3 cellular contexts compared by ENCODE assay signal in the genomic region with DNA sequence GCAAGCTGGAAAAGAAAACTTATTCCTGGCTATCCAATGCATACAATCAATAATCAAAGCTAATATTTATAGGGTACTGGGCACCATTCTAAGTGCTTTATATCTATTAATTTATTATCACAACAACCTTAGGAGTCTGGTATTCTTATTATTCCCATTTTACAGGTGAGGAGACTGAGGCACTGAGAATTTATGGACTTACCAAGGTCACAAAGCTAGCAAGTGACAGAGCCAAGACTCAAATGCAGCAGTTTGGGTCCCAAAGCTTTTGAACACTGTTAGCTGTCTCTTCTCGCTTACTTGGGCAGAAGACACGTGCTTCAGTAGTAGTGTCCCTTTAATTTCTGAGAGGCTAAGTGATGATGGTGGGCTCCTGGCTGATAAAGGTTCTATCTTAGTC.
TF ChIP-seq lines count a peak whose summit lies in the region.

No MANE protein-coding gene starts in this region.

TF ChIP-seq in HepG2, 621 proteins besides CTCF, POLR2A, EP300 and RAD21:
- TF ChIP-seq ZNF724P (CRISPR knock-in tag; IDR thresholded peaks at IDR 0.05; ENCODE audit: borderline replicate concordance) (no peak), ZNF629 (CRISPR knock-in tag; conservative IDR thresholded peaks at IDR 0.05) (peak; percentile 71)

TF ChIP-seq in GM23338, 12 proteins besides CTCF, POLR2A, EP300 and RAD21 (continues in another document):
- TF ChIP-seq POLR2AphosphoS5 (IDR thresholded peaks at IDR 0.05; ENCODE audit: low read depth) (no peak), EZH2phosphoT487 (IDR thresholded peaks at IDR 0.05; ENCODE audit: unreplicated experiment) (no peak), EZH2 (IDR thresholded peaks at IDR 0.05; ENCODE audit: low read depth, unreplicated experiment) (no peak), ZNF331 (CRISPR knock-in tag; IDR thresholded peaks at IDR 0.05; ENCODE audit: low read depth) (no peak), JUNB (IDR thresholded peaks at IDR 0.05; ENCODE audit: unreplicated experiment) (no peak), NANOG (IDR thresholded peaks at IDR 0.05; ENCODE audit: borderline replicate concordance) (no peak), STAT1 (IDR thresholded peaks at IDR 0.05; ENCODE audit: unreplicated experiment) (no peak), CREB1 (CRISPR knock-in tag; IDR thresholded peaks at IDR 0.05; ENCODE audit: low read depth) (no peak)
- TF ChIP-seq, protein P1, sequence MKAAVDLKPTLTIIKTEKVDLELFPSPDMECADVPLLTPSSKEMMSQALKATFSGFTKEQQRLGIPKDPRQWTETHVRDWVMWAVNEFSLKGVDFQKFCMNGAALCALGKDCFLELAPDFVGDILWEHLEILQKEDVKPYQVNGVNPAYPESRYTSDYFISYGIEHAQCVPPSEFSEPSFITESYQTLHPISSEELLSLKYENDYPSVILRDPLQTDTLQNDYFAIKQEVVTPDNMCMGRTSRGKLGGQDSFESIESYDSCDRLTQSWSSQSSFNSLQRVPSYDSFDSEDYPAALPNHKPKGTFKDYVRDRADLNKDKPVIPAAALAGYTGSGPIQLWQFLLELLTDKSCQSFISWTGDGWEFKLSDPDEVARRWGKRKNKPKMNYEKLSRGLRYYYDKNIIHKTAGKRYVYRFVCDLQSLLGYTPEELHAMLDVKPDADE (IDR thresholded peaks at IDR 0.05), result no peak
- TF ChIP-seq, protein P2, sequence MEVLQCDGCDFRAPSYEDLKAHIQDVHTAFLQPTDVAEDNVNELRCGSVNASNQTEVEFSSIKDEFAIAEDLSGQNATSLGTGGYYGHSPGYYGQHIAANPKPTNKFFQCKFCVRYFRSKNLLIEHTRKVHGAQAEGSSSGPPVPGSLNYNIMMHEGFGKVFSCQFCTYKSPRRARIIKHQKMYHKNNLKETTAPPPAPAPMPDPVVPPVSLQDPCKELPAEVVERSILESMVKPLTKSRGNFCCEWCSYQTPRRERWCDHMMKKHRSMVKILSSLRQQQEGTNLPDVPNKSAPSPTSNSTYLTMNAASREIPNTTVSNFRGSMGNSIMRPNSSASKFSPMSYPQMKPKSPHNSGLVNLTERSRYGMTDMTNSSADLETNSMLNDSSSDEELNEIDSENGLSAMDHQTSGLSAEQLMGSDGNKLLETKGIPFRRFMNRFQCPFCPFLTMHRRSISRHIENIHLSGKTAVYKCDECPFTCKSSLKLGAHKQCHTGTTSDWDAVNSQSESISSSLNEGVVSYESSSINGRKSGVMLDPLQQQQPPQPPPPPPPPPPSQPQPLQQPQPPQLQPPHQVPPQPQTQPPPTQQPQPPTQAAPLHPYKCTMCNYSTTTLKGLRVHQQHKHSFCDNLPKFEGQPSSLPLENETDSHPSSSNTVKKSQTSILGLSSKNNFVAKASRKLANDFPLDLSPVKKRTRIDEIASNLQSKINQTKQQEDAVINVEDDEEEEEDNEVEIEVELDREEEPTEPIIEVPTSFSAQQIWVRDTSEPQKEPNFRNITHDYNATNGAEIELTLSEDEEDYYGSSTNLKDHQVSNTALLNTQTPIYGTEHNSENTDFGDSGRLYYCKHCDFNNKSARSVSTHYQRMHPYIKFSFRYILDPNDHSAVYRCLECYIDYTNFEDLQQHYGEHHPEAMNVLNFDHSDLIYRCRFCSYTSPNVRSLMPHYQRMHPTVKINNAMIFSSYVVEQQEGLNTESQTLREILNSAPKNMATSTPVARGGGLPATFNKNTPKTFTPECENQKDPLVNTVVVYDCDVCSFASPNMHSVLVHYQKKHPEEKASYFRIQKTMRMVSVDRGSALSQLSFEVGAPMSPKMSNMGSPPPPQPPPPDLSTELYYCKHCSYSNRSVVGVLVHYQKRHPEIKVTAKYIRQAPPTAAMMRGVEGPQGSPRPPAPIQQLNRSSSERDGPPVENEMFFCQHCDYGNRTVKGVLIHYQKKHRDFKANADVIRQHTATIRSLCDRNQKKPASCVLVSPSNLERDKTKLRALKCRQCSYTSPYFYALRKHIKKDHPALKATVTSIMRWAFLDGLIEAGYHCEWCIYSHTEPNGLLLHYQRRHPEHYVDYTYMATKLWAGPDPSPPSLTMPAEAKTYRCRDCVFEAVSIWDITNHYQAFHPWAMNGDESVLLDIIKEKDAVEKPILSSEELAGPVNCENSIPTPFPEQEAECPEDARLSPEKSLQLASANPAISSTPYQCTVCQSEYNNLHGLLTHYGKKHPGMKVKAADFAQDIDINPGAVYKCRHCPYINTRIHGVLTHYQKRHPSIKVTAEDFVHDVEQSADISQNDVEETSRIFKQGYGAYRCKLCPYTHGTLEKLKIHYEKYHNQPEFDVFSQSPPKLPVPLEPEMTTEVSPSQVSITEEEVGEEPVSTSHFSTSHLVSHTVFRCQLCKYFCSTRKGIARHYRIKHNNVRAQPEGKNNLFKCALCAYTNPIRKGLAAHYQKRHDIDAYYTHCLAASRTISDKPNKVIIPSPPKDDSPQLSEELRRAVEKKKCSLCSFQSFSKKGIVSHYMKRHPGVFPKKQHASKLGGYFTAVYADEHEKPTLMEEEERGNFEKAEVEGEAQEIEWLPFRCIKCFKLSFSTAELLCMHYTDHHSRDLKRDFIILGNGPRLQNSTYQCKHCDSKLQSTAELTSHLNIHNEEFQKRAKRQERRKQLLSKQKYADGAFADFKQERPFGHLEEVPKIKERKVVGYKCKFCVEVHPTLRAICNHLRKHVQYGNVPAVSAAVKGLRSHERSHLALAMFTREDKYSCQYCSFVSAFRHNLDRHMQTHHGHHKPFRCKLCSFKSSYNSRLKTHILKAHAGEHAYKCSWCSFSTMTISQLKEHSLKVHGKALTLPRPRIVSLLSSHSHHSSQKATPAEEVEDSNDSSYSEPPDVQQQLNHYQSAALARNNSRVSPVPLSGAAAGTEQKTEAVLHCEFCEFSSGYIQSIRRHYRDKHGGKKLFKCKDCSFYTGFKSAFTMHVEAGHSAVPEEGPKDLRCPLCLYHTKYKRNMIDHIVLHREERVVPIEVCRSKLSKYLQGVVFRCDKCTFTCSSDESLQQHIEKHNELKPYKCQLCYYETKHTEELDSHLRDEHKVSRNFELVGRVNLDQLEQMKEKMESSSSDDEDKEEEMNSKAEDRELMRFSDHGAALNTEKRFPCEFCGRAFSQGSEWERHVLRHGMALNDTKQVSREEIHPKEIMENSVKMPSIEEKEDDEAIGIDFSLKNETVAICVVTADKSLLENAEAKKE (CRISPR knock-in tag; IDR thresholded peaks at IDR 0.05), result no peak

TF ChIP-seq in K562, 482 proteins besides CTCF, POLR2A, EP300 and RAD21:
- peak; percentile 41; the same call in 1 of the 2 replicates for TF ChIP-seq BCOR (IDR thresholded peaks at IDR 0.05)
- peak; percentile 88 for TF ChIP-seq RBM25 (IDR thresholded peaks at IDR 0.05; ENCODE audit: low read depth, low read length, severe bottlenecking)
- TF ChIP-seq, protein P3, sequence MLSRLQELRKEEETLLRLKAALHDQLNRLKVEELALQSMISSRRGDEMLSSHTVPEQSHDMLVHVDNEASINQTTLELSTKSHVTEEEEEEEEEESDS (CRISPR knock-in tag; IDR thresholded peaks at IDR 0.05), result no peak
